ENCODE assay signal across 2 cellular contexts in genomic region chr10:69911571-69912528, GRCh38.
TF ChIP-seq lines count a peak whose summit lies in the region.

No MANE protein-coding gene starts in this region.

TF ChIP-seq in GM23338, 12 proteins besides CTCF, POLR2A, EP300 and RAD21 (continued from another document):
- TF ChIP-seq, protein P1, sequence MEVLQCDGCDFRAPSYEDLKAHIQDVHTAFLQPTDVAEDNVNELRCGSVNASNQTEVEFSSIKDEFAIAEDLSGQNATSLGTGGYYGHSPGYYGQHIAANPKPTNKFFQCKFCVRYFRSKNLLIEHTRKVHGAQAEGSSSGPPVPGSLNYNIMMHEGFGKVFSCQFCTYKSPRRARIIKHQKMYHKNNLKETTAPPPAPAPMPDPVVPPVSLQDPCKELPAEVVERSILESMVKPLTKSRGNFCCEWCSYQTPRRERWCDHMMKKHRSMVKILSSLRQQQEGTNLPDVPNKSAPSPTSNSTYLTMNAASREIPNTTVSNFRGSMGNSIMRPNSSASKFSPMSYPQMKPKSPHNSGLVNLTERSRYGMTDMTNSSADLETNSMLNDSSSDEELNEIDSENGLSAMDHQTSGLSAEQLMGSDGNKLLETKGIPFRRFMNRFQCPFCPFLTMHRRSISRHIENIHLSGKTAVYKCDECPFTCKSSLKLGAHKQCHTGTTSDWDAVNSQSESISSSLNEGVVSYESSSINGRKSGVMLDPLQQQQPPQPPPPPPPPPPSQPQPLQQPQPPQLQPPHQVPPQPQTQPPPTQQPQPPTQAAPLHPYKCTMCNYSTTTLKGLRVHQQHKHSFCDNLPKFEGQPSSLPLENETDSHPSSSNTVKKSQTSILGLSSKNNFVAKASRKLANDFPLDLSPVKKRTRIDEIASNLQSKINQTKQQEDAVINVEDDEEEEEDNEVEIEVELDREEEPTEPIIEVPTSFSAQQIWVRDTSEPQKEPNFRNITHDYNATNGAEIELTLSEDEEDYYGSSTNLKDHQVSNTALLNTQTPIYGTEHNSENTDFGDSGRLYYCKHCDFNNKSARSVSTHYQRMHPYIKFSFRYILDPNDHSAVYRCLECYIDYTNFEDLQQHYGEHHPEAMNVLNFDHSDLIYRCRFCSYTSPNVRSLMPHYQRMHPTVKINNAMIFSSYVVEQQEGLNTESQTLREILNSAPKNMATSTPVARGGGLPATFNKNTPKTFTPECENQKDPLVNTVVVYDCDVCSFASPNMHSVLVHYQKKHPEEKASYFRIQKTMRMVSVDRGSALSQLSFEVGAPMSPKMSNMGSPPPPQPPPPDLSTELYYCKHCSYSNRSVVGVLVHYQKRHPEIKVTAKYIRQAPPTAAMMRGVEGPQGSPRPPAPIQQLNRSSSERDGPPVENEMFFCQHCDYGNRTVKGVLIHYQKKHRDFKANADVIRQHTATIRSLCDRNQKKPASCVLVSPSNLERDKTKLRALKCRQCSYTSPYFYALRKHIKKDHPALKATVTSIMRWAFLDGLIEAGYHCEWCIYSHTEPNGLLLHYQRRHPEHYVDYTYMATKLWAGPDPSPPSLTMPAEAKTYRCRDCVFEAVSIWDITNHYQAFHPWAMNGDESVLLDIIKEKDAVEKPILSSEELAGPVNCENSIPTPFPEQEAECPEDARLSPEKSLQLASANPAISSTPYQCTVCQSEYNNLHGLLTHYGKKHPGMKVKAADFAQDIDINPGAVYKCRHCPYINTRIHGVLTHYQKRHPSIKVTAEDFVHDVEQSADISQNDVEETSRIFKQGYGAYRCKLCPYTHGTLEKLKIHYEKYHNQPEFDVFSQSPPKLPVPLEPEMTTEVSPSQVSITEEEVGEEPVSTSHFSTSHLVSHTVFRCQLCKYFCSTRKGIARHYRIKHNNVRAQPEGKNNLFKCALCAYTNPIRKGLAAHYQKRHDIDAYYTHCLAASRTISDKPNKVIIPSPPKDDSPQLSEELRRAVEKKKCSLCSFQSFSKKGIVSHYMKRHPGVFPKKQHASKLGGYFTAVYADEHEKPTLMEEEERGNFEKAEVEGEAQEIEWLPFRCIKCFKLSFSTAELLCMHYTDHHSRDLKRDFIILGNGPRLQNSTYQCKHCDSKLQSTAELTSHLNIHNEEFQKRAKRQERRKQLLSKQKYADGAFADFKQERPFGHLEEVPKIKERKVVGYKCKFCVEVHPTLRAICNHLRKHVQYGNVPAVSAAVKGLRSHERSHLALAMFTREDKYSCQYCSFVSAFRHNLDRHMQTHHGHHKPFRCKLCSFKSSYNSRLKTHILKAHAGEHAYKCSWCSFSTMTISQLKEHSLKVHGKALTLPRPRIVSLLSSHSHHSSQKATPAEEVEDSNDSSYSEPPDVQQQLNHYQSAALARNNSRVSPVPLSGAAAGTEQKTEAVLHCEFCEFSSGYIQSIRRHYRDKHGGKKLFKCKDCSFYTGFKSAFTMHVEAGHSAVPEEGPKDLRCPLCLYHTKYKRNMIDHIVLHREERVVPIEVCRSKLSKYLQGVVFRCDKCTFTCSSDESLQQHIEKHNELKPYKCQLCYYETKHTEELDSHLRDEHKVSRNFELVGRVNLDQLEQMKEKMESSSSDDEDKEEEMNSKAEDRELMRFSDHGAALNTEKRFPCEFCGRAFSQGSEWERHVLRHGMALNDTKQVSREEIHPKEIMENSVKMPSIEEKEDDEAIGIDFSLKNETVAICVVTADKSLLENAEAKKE (CRISPR knock-in tag; IDR thresholded peaks at IDR 0.05) = no peak
- TF ChIP-seq STAT1 (IDR thresholded peaks at IDR 0.05; ENCODE audit: unreplicated experiment) (no peak), REST (IDR thresholded peaks at IDR 0.05; ENCODE audit: unreplicated experiment) (no peak), POLR2AphosphoS5 (IDR thresholded peaks at IDR 0.05; ENCODE audit: low read depth) (no peak)

TF ChIP-seq in H1, 55 proteins besides CTCF, POLR2A, EP300 and RAD21 (continued from another document):
- TF ChIP-seq, protein P2, sequence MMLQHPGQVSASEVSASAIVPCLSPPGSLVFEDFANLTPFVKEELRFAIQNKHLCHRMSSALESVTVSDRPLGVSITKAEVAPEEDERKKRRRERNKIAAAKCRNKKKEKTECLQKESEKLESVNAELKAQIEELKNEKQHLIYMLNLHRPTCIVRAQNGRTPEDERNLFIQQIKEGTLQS (IDR thresholded peaks at IDR 0.05; ENCODE audit: insufficient read depth, low read depth, low read length) = no peak
- no peak for TF ChIP-seq RXRA (IDR thresholded peaks at IDR 0.05; ENCODE audit: insufficient read depth, low read depth, low read length)
- no peak for TF ChIP-seq JUND (IDR thresholded peaks at IDR 0.05; ENCODE audit: low read length)
- no peak for TF ChIP-seq EGR1 (IDR thresholded peaks at IDR 0.05; ENCODE audit: borderline replicate concordance, low read depth, low read length)
- TF ChIP-seq CBX5 (IDR thresholded peaks at IDR 0.05; ENCODE audit: low read depth, low read length) = no peak
- TF ChIP-seq BRCA1 (IDR thresholded peaks at IDR 0.05; ENCODE audit: low read depth, low read length) = no peak
- TF ChIP-seq SIRT6 (IDR thresholded peaks at IDR 0.05; ENCODE audit: low read length) = no peak
- no peak for TF ChIP-seq CHD2 (IDR thresholded peaks at IDR 0.05; ENCODE audit: low read length)
- no peak for TF ChIP-seq SIN3A (conservative IDR thresholded peaks at IDR 0.05 in 1 of 2, IDR thresholded peaks at IDR 0.05 in 1 of 2; ENCODE audit: low read depth in 1 of 2, low read length in 2 of 2)
- TF ChIP-seq BACH1 (IDR thresholded peaks at IDR 0.05; ENCODE audit: low read length) = no peak
